In genomic region chr4:124192544-124192943, GRCh38 we compare ENCODE assay signal across 10 cellular contexts.
ATAC-seq and TF ChIP-seq lines count a peak whose summit lies in the region.
"Had no signal": no experiment of that assay in that cellular context is flagged by ENCODE, and none has a peak within 500 bp of the region (broad histone marks: within the 10 kb centered on the region; RNA-seq: fewer than 3 reads in every experiment).

No MANE protein-coding gene starts in this region.

- ATAC-seq in HG02763 (IDR thresholded peaks at IDR 0.05; ENCODE audit: unreplicated experiment), result no peak
- ATAC-seq: A549; CD8-positive, alpha-beta T cell had no signal

- no peak overlapping the region for H3K27ac ChIP-seq in HEK293 (ENCODE audit: extremely low read depth, low read depth, low read length)
- H3K27ac ChIP-seq: 22Rv1; A549; BLaER1; BLaER1 treated with 17β-estradiol and CSF1 and Interleukin-3, amounts not matched to agents 10 nM and 100 nM; C4-2B had no signal

- no peaks in the 10 kb centered on the region for H3K4me1 ChIP-seq in HEK293 (ENCODE audit: control insufficient read depth, insufficient read depth, low read length)
- H3K4me1 ChIP-seq: A549; BE2C; BLaER1; BLaER1 treated with 17β-estradiol and CSF1 and Interleukin-3, amounts not matched to agents 10 nM and 100 nM; Caco-2 had no signal

- no peaks in the 10 kb centered on the region for H3K36me3 ChIP-seq in HEK293 (ENCODE audit: control insufficient read depth in 2 of 2, insufficient read depth in 1 of 2, low read length in 2 of 2)
- H3K36me3 ChIP-seq: BE2C; BLaER1; BLaER1 treated with 17β-estradiol and CSF1 and Interleukin-3, amounts not matched to agents 10 nM and 100 nM had no signal

- TF ChIP-seq CTCF in HEK293 (tag by site-specific recombination; IDR thresholded peaks at IDR 0.05), result no peak

- no peaks in the 10 kb centered on the region for H3K9me3 ChIP-seq in HEK293 (ENCODE audit: control insufficient read depth, insufficient read depth, low read depth, low read length)
- H3K9me3 ChIP-seq: A549, BE2C, BLaER1, Caco-2 had no signal

- CTCF ChIA-PET in HEK293 (lab: Yijun Ruan, JAX), result no interaction called here

- POLR2A ChIA-PET in HEK293 (lab: Yijun Ruan, JAX), result no interaction called here

- no peak overlapping the region for H3K4me3 ChIP-seq in HEK293 (ENCODE audit: low read depth, low read length)
- H3K4me3 ChIP-seq: A549; BLaER1; BLaER1 treated with 17β-estradiol and CSF1 and Interleukin-3, amounts not matched to agents 10 nM and 100 nM had no signal

TF ChIP-seq in HEK293, 187 proteins besides CTCF, POLR2A, EP300 and RAD21:
- peak; percentile 95 for TF ChIP-seq ZNF558 (tag by site-specific recombination; IDR thresholded peaks at IDR 0.05)
- no peak for TF ChIP-seq ZNF776 (tag by site-specific recombination; IDR thresholded peaks at IDR 0.05; ENCODE audit: borderline replicate concordance)
- no peak for TF ChIP-seq ZEB2 (tag by site-specific recombination; IDR thresholded peaks at IDR 0.05)
